In the genomic region with DNA sequence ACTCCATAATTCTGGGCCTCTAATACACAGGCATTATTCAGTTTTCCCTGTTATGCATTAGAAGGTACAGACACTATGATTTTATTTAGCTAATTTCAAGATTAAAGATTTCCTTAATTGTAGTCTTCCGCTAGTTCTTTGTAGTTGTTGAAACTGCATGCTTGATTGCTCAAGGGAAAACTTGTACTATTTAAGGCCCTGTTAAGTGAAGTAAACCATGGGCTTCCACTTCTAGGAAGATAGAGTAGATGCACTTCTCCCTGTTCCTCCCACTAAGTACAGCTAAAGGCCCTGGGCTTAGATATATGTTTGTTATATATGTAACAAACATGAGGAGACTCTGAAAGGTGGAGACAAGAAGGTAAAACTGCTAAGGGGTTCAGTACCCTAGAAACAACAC, we compare ENCODE assay signal across 17 cellular contexts.
"Had no signal": no experiment of that assay in that cellular context is flagged by ENCODE, and none has a peak within 500 bp of the region (broad histone marks: within the 10 kb centered on the region; RNA-seq: fewer than 3 reads in every experiment).

No MANE protein-coding gene starts in this region.

- H3K4me1 Mint-ChIP-seq: activated CD8-positive, alpha-beta memory T cell treated with anti-CD3 and anti-CD28 coated beads, Interleukin-2, amount 10 ng/mL, durations not matched to agents 7 days and 5 days had no signal

- H3K27me3 Mint-ChIP-seq: type B pancreatic cell had no signal

- H3K4me3 Mint-ChIP-seq: activated CD8-positive, alpha-beta memory T cell treated with anti-CD3 and anti-CD28 coated beads, Interleukin-2, amount 10 ng/mL, durations not matched to agents 7 days and 5 days; natural killer cell treated with Interleukin-12 subunit alpha and Interleukin-12 subunit beta and Interleukin-15 and Interleukin-18, amount 100 ng/mL, for 72 hours; T-helper 2 cell treated with Interferon-gamma antibody and Interleukin-4, amounts not matched to agents 5 μg/mL and 100 μg/mL, for 36 hours; type B pancreatic cell had no signal

- H3K4me1 ChIP-seq: psoas muscle had no signal

- DNase-seq: activated CD4-positive, alpha-beta T cell treated with anti-CD3 and anti-CD28 coated beads, Interleukin-2, amount 50 U/mL, for 48 hours; activated CD4-positive, CD25-positive, alpha-beta regulatory T cell treated with anti-CD3 and anti-CD28 coated beads, Interleukin-2, amount 50 U/mL, for 72 hours; activated CD8-positive, alpha-beta memory T cell treated with anti-CD3 and anti-CD28 coated beads, Interleukin-2, amount 10 ng/mL, durations not matched to agents 7 days and 5 days; activated gamma-delta T cell treated with Interleukin-2 at 50 U/mL for 16 hours; activated T-cell treated with anti-CD3 and anti-CD28 coated beads, Interleukin-2, amount 50 U/mL, for 48 hours; glutamatergic neuron; mammary epithelial cell; psoas muscle; stimulated activated CD4-positive, alpha-beta T cell treated with anti-CD3 and anti-CD28 coated beads, Interleukin-12 subunit alpha, Interleukin-12 subunit beta, amount 100 ng/mL, for 4 hours; stimulated activated naive CD4-positive, alpha-beta T cell; substantia nigra had no signal

- ATAC-seq: activated CD8-positive, alpha-beta memory T cell treated with anti-CD3 and anti-CD28 coated beads, Interleukin-2, amount 10 ng/mL, durations not matched to agents 7 days and 5 days; esophagus mucosa; left lobe of liver; natural killer cell treated with Interleukin-12 subunit alpha and Interleukin-12 subunit beta and Interleukin-15 and Interleukin-18, amount 100 ng/mL, for 72 hours; psoas muscle; sciatic nerve had no signal

- H3K9me3 ChIP-seq: psoas muscle had no signal

- H3K27ac Mint-ChIP-seq: activated CD8-positive, alpha-beta memory T cell treated with anti-CD3 and anti-CD28 coated beads, Interleukin-2, amount 10 ng/mL, durations not matched to agents 7 days and 5 days; natural killer cell treated with Interleukin-12 subunit alpha and Interleukin-12 subunit beta and Interleukin-15 and Interleukin-18, amount 100 ng/mL, for 72 hours; T-helper 2 cell treated with Interferon-gamma antibody and Interleukin-4, amounts not matched to agents 5 μg/mL and 100 μg/mL, for 36 hours; type B pancreatic cell had no signal

- H3K27ac ChIP-seq: psoas muscle had no signal

- H3K36me3 Mint-ChIP-seq: activated CD8-positive, alpha-beta memory T cell treated with anti-CD3 and anti-CD28 coated beads, Interleukin-2, amount 10 ng/mL, durations not matched to agents 7 days and 5 days; natural killer cell treated with Interleukin-12 subunit alpha and Interleukin-12 subunit beta and Interleukin-15 and Interleukin-18, amount 100 ng/mL, for 72 hours; type B pancreatic cell had no signal

- H3K4me3 ChIP-seq: psoas muscle had no signal

- H3K9me3 Mint-ChIP-seq: natural killer cell treated with Interleukin-12 subunit alpha and Interleukin-12 subunit beta and Interleukin-15 and Interleukin-18, amount 100 ng/mL, for 72 hours; T-helper 2 cell treated with Interferon-gamma antibody and Interleukin-4, amounts not matched to agents 5 μg/mL and 100 μg/mL, for 36 hours; type B pancreatic cell had no signal
